In the genomic region with DNA sequence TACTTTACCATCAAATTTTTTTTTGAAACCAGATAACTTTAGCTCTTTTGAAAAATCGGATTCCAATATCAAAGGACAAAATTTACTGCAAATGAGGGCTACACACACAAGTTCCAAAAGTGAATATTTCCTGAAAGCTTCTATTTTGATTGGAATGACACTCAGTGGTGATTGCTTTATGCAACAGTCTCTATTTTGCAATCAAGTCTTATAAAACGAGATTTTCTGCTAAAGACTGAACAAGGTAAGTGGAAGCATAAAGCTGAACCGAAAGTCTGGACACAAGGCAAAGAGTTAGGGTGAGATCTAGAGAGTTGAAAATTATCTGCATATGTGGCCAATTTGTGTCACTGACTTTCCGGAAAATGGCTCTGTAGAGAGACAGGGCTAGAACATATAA, we compare ENCODE assay signal across 18 cellular contexts.
A peak's percentile ranks its signal among the peaks of the same experiment; 100 is the strongest.
DNase-seq lines count a peak whose midpoint lies in the region; ATAC-seq and TF ChIP-seq lines count a peak whose summit lies in the region.
"Had no signal": no experiment of that assay in that cellular context is flagged by ENCODE, and none has a peak within 500 bp of the region (broad histone marks: within the 10 kb centered on the region; RNA-seq: fewer than 3 reads in every experiment).

No MANE protein-coding gene starts in this region.

- no peak overlapping the region for H3K9ac ChIP-seq in adipocyte (ENCODE audit: low read length)

- WGBS in right lobe of liver (ENCODE audit: insufficient coverage, low coverage, low lambda C conversion rate, missing lambda C conversion rate), result 51% methylated on average over 4 of the region's 4 CpGs

- ATAC-seq in right lobe of liver (peak in 3 of 4 donors; percentile 39 to 58 (median 56)), GM21737 (IDR thresholded peaks at IDR 0.05; ENCODE audit: unreplicated experiment) (no peak), HG03457 (IDR thresholded peaks at IDR 0.05; ENCODE audit: unreplicated experiment) (no peak), GM18517 (IDR thresholded peaks at IDR 0.05; ENCODE audit: unreplicated experiment) (no peak), HG02678 (IDR thresholded peaks at IDR 0.05; ENCODE audit: unreplicated experiment) (no peak)
- ATAC-seq: GM12878, GM23338, HCT116 had no signal

- H3K27me3 Mint-ChIP-seq in Caco-2 (ENCODE audit: insufficient read depth, unreplicated experiment), result no peaks in the 10 kb centered on the region

- POLR2A ChIA-PET in Caco-2 (lab: Charles Lee), result no interaction called here

- H3K9me3 ChIP-seq in Caco-2 (no peaks in the 10 kb centered on the region), adipocyte (ENCODE audit: control insufficient read depth, low read length) (peaks cover 5% of the 10 kb centered on the region), right lobe of liver (no peaks in the 10 kb centered on the region)

- H3K4me1 ChIP-seq in Caco-2 (peaks cover 28% of the 10 kb centered on the region), adipocyte (ENCODE audit: control insufficient read depth, insufficient read depth, low read length) (no peaks in the 10 kb centered on the region), right lobe of liver (peaks cover 0 to 25% (median 4%) of the 10 kb centered on the region in 4 donors)

- CTCF ChIA-PET in Caco-2 (lab: Charles Lee), result no interaction called here

- no TSS peak for BruUV-seq in Caco-2 (replicated peaks; lab: Mats Ljungman, UMichigan)

- peaks cover 30% of the 10 kb centered on the region for H3K4me1 Mint-ChIP-seq in Caco-2 (ENCODE audit: low read depth, unreplicated experiment)
- H3K4me1 Mint-ChIP-seq: CD4-positive, alpha-beta memory T cell; H9 had no signal

- H3K27me3 ChIP-seq in Caco-2 (replicated peaks; ENCODE audit: control insufficient read depth, insufficient read depth, low read length) (no peaks in the 10 kb centered on the region), adipocyte (replicated peaks; ENCODE audit: control insufficient read depth, insufficient read depth, low read length) (no peaks in the 10 kb centered on the region), right lobe of liver (no peaks in the 10 kb centered on the region)

- TF ChIP-seq CTCF in Caco-2 (IDR thresholded peaks at IDR 0.05; ENCODE audit: insufficient read depth in 1 of 2, low read depth in 1 of 2, low read length in 1 of 2, severe bottlenecking in 1 of 2, unreplicated experiment in 1 of 2) (no peak), right lobe of liver (IDR thresholded peaks at IDR 0.05) (no peak)

- intact Hi-C loops in Caco-2 (cut with micrococcal nuclease; ENCODE audit: unreplicated experiment) (no loop called here), right lobe of liver (cut with DNase I) (no loop called here)

- H3K36me3 ChIP-seq in Caco-2 (ENCODE audit: control insufficient read depth, insufficient read depth, low read length) (no peaks in the 10 kb centered on the region), adipocyte (ENCODE audit: control insufficient read depth, insufficient read depth, low read length, severe bottlenecking) (no peaks in the 10 kb centered on the region), right lobe of liver (no peaks in the 10 kb centered on the region)

- no peak for DNase-seq in Caco-2
- peak; percentile 3 for DNase-seq in adipocyte (ENCODE audit: low read depth)
- no peak for DNase-seq in right lobe of liver
- DNase-seq: C1 segment of cervical spinal cord; CD4-positive, alpha-beta memory T cell; COR-L47; DMS 273 treated with DMSO at 0.1 percent for 48 hours; DMS79; EL; GDM1; H9 had no signal

- H3K9me3 Mint-ChIP-seq in Caco-2 (ENCODE audit: unreplicated experiment), result no peaks in the 10 kb centered on the region
- H3K9me3 Mint-ChIP-seq: GM23338, H9 had no signal

- H3K27ac Mint-ChIP-seq in Caco-2 (ENCODE audit: unreplicated experiment), result peak overlapping the region; percentile 42
- H3K27ac Mint-ChIP-seq: CD4-positive, alpha-beta memory T cell; GM23338; H9 had no signal

- H3K4me3 ChIP-seq in Caco-2 (ENCODE audit: low read depth, low read length), result no peak overlapping the region
- H3K4me3 ChIP-seq in adipocyte (ENCODE audit: low read length), result no peak overlapping the region
- no peak overlapping the region for H3K4me3 ChIP-seq in right lobe of liver
- H3K4me3 ChIP-seq: GM12878, GM23338 had no signal

- peak overlapping the region; percentile 2 to 58 (median 7) for H3K27ac ChIP-seq in right lobe of liver

- no peak overlapping the region for H3K4me3 Mint-ChIP-seq in Caco-2 (ENCODE audit: unreplicated experiment)
- H3K4me3 Mint-ChIP-seq: CD4-positive, alpha-beta memory T cell; GM23338; H9 had no signal

- H3K36me3 Mint-ChIP-seq in Caco-2 (ENCODE audit: insufficient read depth, unreplicated experiment), result no peaks in the 10 kb centered on the region
- H3K36me3 Mint-ChIP-seq: CD4-positive, alpha-beta memory T cell had no signal

- no peak for TF ChIP-seq POLR2A in right lobe of liver (IDR thresholded peaks at IDR 0.05)

Comparison
In these comparisons a context has a peak if more than half of its experiments do, and no peak if none do; other contexts are left out.
1. ATAC-seq: peak in right lobe of liver (3 of 4); none in GM21737 (single experiment), HG03457 (single experiment), GM18517 (single experiment) and HG02678 (single experiment).